8 cellular contexts compared by ENCODE assay signal in genomic region chr11:113896156-113896879, GRCh38. TPM values are rescaled to one million over a fixed set of nuclear protein-coding genes. Genes with fewer than 3 reads are reported as not detected.
DNase-seq lines count a peak whose midpoint lies in the region; ATAC-seq, FAIRE-seq and TF ChIP-seq lines count a peak whose summit lies in the region.

No MANE protein-coding gene starts in this region.

- peak overlapping the region; percentile 52 for H3K4me2 ChIP-seq in HepG2 (ENCODE audit: low read depth, low read length)

- 14% methylated on average over 10 of the region's 10 CpGs for WGBS in HepG2 (ENCODE audit: low lambda C conversion rate)
- 23% methylated on average over 10 of the region's 10 CpGs for WGBS in suprapubic skin

- peak; percentile 79 for TF ChIP-seq CTCF in HepG2 (CRISPR knock-in tag; IDR thresholded peaks at IDR 0.05)
- TF ChIP-seq CTCF in suprapubic skin (IDR thresholded peaks at IDR 0.05): peak; percentile 31 to 77

- H3K4me3 ChIP-seq in HepG2 (replicated peaks in 1 of 3; ENCODE audit: insufficient read depth in 1 of 3, low read depth in 2 of 3, low read length in 3 of 3) (no peak overlapping the region), suprapubic skin (no peak overlapping the region)

- intact Hi-C loops in HepG2 (cut with micrococcal nuclease; ENCODE audit: unreplicated experiment): loop anchor here (1.0 to 5.0 kb wide), 5 partner anchors 78 to 365 kb away; partner anchors contain the start of gene HTR3A

- H3K79me2 ChIP-seq in HepG2 (ENCODE audit: insufficient read depth, low read length): no peaks in the 10 kb centered on the region

- H3K36me3 ChIP-seq in HepG2 (replicated peaks in 1 of 2; ENCODE audit: control insufficient read depth in 1 of 2, insufficient read depth in 2 of 2, low read length in 2 of 2) (no peaks in the 10 kb centered on the region), suprapubic skin (no peaks in the 10 kb centered on the region)

- ATAC-seq in HepG2: peak; percentile 84

- H3K27ac ChIP-seq in HepG2 (ENCODE audit: extremely low read length, insufficient read depth, low read length) (no peak overlapping the region), suprapubic skin (no peak overlapping the region)

- TF ChIP-seq RAD21 in HepG2 (CRISPR knock-in tag; IDR thresholded peaks at IDR 0.05): 0 out of 2 replicates have a peak, but pooled peaks have one; percentile 15

- no peaks in the 10 kb centered on the region for H4K20me1 ChIP-seq in HepG2 (ENCODE audit: insufficient read depth, low read length)

- peak; percentile 42 for DNase-seq in NCI-H2171 treated with DMSO at 0.1 percent for 48 hours (lab: John Stamatoyannopoulos, UW)
- DNase-seq in NCI-H2171 (lab: John Stamatoyannopoulos, UW): no peak
- DNase-seq in KBM-7: peak; percentile 59
- DNase-seq in SKM-1 (lab: John Stamatoyannopoulos, UW; ENCODE audit: unreplicated experiment): peak; percentile 28
- peak; percentile 68 for DNase-seq in cerebellar cortex (ENCODE audit: low spot score)
- DNase-seq in HepG2 (ENCODE audit: low spot score): no peak
- DNase-seq in suprapubic skin (ENCODE audit: low spot score in 2 of 2): peak in 1 of 2 donors; percentile 35
- no peak for DNase-seq in OCI-M2 (lab: John Stamatoyannopoulos, UW; ENCODE audit: unreplicated experiment)

- no peak overlapping the region for H3K9ac ChIP-seq in HepG2 (ENCODE audit: insufficient read depth, low read depth, low read length)

- TF ChIP-seq EP300 in HepG2 (IDR thresholded peaks at IDR 0.05; ENCODE audit: low read depth in 2 of 2, low read length in 2 of 2): no peak
- no peak for TF ChIP-seq EP300 in HepG2 (CRISPR knock-in tag; IDR thresholded peaks at IDR 0.05; ENCODE audit: borderline replicate concordance)
- no peak for TF ChIP-seq EP300 in suprapubic skin (IDR thresholded peaks at IDR 0.05)

- H3K9me3 ChIP-seq in HepG2 (ENCODE audit: low read length) (no peaks in the 10 kb centered on the region), suprapubic skin (no peaks in the 10 kb centered on the region)

- H3K27me3 ChIP-seq in HepG2 (ENCODE audit: control insufficient read depth in 1 of 2, insufficient read depth in 2 of 2, low read length in 2 of 2) (no peaks in the 10 kb centered on the region), suprapubic skin (no peaks in the 10 kb centered on the region)

- TF ChIP-seq POLR2A in HepG2 (IDR thresholded peaks at IDR 0.05; ENCODE audit: insufficient read depth in 1 of 2, low read depth in 2 of 2, low read length in 2 of 2): no peak
- TF ChIP-seq POLR2A in suprapubic skin (IDR thresholded peaks at IDR 0.05): no peak

- CTCF ChIA-PET in HepG2 (lab: Yijun Ruan, JAX; ENCODE audit: low intra/inter-chr PET ratio, low total read pairs): interaction anchor here (1.0 to 2.4 kb wide), 3 partner anchors 98 to 366 kb away, joined by 3 to 9 read pairs (median 7); no protein-coding TSS in a partner anchor

- peaks cover 33% of the 10 kb centered on the region for H3K4me1 ChIP-seq in HepG2 (ENCODE audit: insufficient read depth, low read length)
- H3K4me1 ChIP-seq in suprapubic skin: no peaks in the 10 kb centered on the region

- POLR2A ChIA-PET in HepG2 (lab: Yijun Ruan, JAX): interaction anchor here (0.8 to 2.4 kb wide), 4 partner anchors 10 to 21 kb away, joined by 3 to 16 read pairs (median 4); partner anchors contain the start of gene USP28

- BruUV-seq in HepG2 (replicated peaks; lab: Mats Ljungman, UMichigan): no TSS peak

- H2AFZ ChIP-seq in HepG2 (ENCODE audit: low read length): no peak overlapping the region

- peak; percentile 75 for FAIRE-seq in HepG2 (lab: Jason Lieb, UNC)

- in situ Hi-C loops in KBM-7 (cut with MboI; ENCODE audit: low pct_unique_long_range_greater_than_20kb, low sequenced_read_pairs): no loop called here
- in situ Hi-C loops in HepG2 (cut with HindIII; ENCODE audit: extremely low pct_ligation_motif_present, low pct_unique_long_range_greater_than_20kb): loop anchor here (5.0 kb wide), 1 partner anchor 366 kb away; no protein-coding TSS in a partner anchor

TF ChIP-seq in HepG2, 621 proteins besides CTCF, POLR2A, EP300 and RAD21:
- TF ChIP-seq SMC3 (IDR thresholded peaks at IDR 0.05; ENCODE audit: low read length) (peak; percentile 72), STAG1 (CRISPR knock-in tag; IDR thresholded peaks at IDR 0.05) (peak; percentile 67), ZNF562 (CRISPR knock-in tag; IDR thresholded peaks at IDR 0.05; ENCODE audit: borderline replicate concordance) (no peak)

RNA-seq across cellular contexts. Expression of gene HTR3B, which starts 8.3 kb away (rescaled TPM):
- total RNA-seq in HepG2 (2016; rRNA removed; fragmentation: Illumina TruSeq; extraction: Trizol) (1.7 and 2.2 TPM in 2 replicates), suprapubic skin (not detected)
- total RNA-seq in HepG2 (2016; cell fraction: cytosol; rRNA removed; fragmentation: Illumina TruSeq; extraction: Trizol; ENCODE audit: low read depth): 1.1 and 1.6 TPM in 2 replicates
- 1.2 and 1.8 TPM in 2 replicates for total RNA-seq in HepG2 (2016; cell fraction: insoluble cytoplasmic fraction; rRNA removed; fragmentation: Illumina TruSeq; extraction: Trizol)
- 1.6 and 3.1 TPM in 2 replicates for total RNA-seq in HepG2 (2016; cell fraction: membrane; rRNA removed; fragmentation: Illumina TruSeq; extraction: Trizol)
- 0.62 and 3.4 TPM in 2 replicates for total RNA-seq in HepG2 (2016; cell fraction: nucleus; rRNA removed; fragmentation: Illumina TruSeq; extraction: Trizol)
- 0.05 and 0.09 TPM in 2 replicates for polyA plus RNA-seq in HepG2 (2011; rRNA removed)
- polyA plus RNA-seq in HepG2 (2011; cell fraction: cytosol; rRNA removed): 0.05 TPM in 2 replicates
- polyA plus RNA-seq in HepG2 (2011; cell fraction: nucleus; rRNA removed): not detected in 2 replicates
- not detected in 2 replicates for polyA plus RNA-seq in HepG2 (2012)
- 0.97 and 1.3 TPM in 2 replicates for polyA plus RNA-seq in HepG2 (2016; cell fraction: cytosol; fragmentation: Illumina TruSeq; extraction: Trizol; ENCODE audit: low read depth)
- 0.92 and 1.2 TPM in 2 replicates for polyA plus RNA-seq in HepG2 (2016; cell fraction: insoluble cytoplasmic fraction; fragmentation: Illumina TruSeq; extraction: Trizol; ENCODE audit: low read depth)
- 1.8 and 2.2 TPM in 2 replicates for polyA plus RNA-seq in HepG2 (2016; cell fraction: membrane; fragmentation: Illumina TruSeq; extraction: Trizol; ENCODE audit: low read depth)
- 1.3 and 1.5 TPM in 2 replicates for polyA plus RNA-seq in HepG2 (2016; cell fraction: nucleus; fragmentation: Illumina TruSeq; extraction: Trizol; ENCODE audit: insufficient read depth, low read depth)
- 0.08 TPM in 1 of 2 replicates, not detected in the other for polyA minus RNA-seq in HepG2 (2011; rRNA and poly(A)+ RNA removed; ENCODE audit: low replicate concordance)
- polyA minus RNA-seq in HepG2 (2011; cell fraction: cytosol; rRNA and poly(A)+ RNA removed): not detected in 2 replicates
- polyA minus RNA-seq in HepG2 (2011; cell fraction: nucleus; rRNA and poly(A)+ RNA removed): not detected in 2 replicates

RNA-seq across cellular contexts. Expression of gene USP28, which starts 20.9 kb away (rescaled TPM):
- total RNA-seq in HepG2 (2016; rRNA removed; fragmentation: Illumina TruSeq; extraction: Trizol) (34.3 and 52.0 TPM in 2 replicates), suprapubic skin (10 to 100 TPM; 13.4 to 19.6 (median 14.1) TPM)
- 8.8 and 10.6 TPM in 2 replicates for total RNA-seq in HepG2 (2016; cell fraction: cytosol; rRNA removed; fragmentation: Illumina TruSeq; extraction: Trizol; ENCODE audit: low read depth)
- total RNA-seq in HepG2 (2016; cell fraction: insoluble cytoplasmic fraction; rRNA removed; fragmentation: Illumina TruSeq; extraction: Trizol): 36.7 and 47.2 TPM in 2 replicates
- 19.2 and 20.6 TPM in 2 replicates for total RNA-seq in HepG2 (2016; cell fraction: membrane; rRNA removed; fragmentation: Illumina TruSeq; extraction: Trizol)
- 30.7 and 35.4 TPM in 2 replicates for total RNA-seq in HepG2 (2016; cell fraction: nucleus; rRNA removed; fragmentation: Illumina TruSeq; extraction: Trizol)
- 27.6 and 29.6 TPM in 2 replicates for polyA plus RNA-seq in HepG2 (2011; rRNA removed)
- polyA plus RNA-seq in HepG2 (2011; cell fraction: cytosol; rRNA removed): 11.8 and 14.3 TPM in 2 replicates
- 26.1 and 29.2 TPM in 2 replicates for polyA plus RNA-seq in HepG2 (2011; cell fraction: nucleus; rRNA removed)
- 12.9 and 17.0 TPM in 2 replicates for polyA plus RNA-seq in HepG2 (2012)
- polyA plus RNA-seq in HepG2 (2016; cell fraction: cytosol; fragmentation: Illumina TruSeq; extraction: Trizol; ENCODE audit: low read depth): 3.9 and 4.1 TPM in 2 replicates
- polyA plus RNA-seq in HepG2 (2016; cell fraction: insoluble cytoplasmic fraction; fragmentation: Illumina TruSeq; extraction: Trizol; ENCODE audit: low read depth): 28.6 and 29.4 TPM in 2 replicates
- polyA plus RNA-seq in HepG2 (2016; cell fraction: membrane; fragmentation: Illumina TruSeq; extraction: Trizol; ENCODE audit: low read depth): 9.3 and 9.8 TPM in 2 replicates
- 25.6 and 33.9 TPM in 2 replicates for polyA plus RNA-seq in HepG2 (2016; cell fraction: nucleus; fragmentation: Illumina TruSeq; extraction: Trizol; ENCODE audit: insufficient read depth, low read depth)
- 24.1 and 27.3 TPM in 2 replicates for polyA minus RNA-seq in HepG2 (2011; rRNA and poly(A)+ RNA removed; ENCODE audit: low replicate concordance)
- polyA minus RNA-seq in HepG2 (2011; cell fraction: cytosol; rRNA and poly(A)+ RNA removed): 23.8 and 28.1 TPM in 2 replicates
- 34.2 and 35.4 TPM in 2 replicates for polyA minus RNA-seq in HepG2 (2011; cell fraction: nucleus; rRNA and poly(A)+ RNA removed)

Comparison
In these comparisons a context has a peak if more than half of its experiments do, and no peak if none do; other contexts are left out.
1. DNase-seq: peak in NCI-H2171 treated with DMSO at 0.1 percent for 48 hours (single experiment), KBM-7 (single experiment), SKM-1 (single experiment) and cerebellar cortex (single experiment); none in NCI-H2171 (single experiment), HepG2 (single experiment) and OCI-M2 (single experiment).